ENCODE assay signal across 24 cellular contexts in the genomic region with DNA sequence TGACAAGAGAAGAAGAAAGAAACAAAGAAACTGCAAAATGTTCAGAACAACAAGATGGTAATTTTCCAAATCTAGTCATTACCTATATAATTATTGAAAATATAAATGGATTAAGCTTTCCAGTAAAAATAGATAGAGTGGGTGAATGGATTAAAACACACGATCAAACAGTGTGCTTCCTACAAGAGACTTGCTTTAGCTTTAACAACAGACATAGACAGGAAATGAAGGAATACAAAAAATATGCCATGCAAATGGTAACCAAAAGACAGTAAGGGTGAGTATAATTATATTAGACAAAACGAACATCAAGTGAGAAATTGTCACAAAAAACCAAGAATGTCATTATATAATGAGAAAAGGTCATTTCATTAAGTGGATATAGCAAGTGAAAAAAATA.
"Had no signal": no experiment of that assay in that cellular context is flagged by ENCODE, and none has a peak within 500 bp of the region (broad histone marks: within the 10 kb centered on the region; RNA-seq: fewer than 3 reads in every experiment).

No MANE protein-coding gene starts in this region.

- DNase-seq: stimulated activated CD4-positive, alpha-beta T cell treated with anti-CD3 and anti-CD28 coated beads, Interleukin-2, amount 100 ng/mL, for 48 hours; stimulated activated CD4-positive, alpha-beta T cell treated with anti-CD3 and anti-CD28 coated beads, Interleukin-4, amount 100 ng/mL, for 1 hour; stimulated activated CD4-positive, alpha-beta T cell treated with anti-CD3 and anti-CD28 coated beads, Interleukin-4, amount 100 ng/mL, for 24 hours; stimulated activated CD4-positive, alpha-beta T cell treated with anti-CD3 and anti-CD28 coated beads, Interleukin-4, amount 100 ng/mL, for 4 hours; stimulated activated CD8-positive, alpha-beta memory T cell treated with anti-CD3 and anti-CD28 coated beads, Interleukin-4, amount 100 ng/mL, for 48 hours; stimulated activated naive B cell treated with anti-CD40 and anti-IgM and Interleukin-4, amounts not matched to agents 10 μg/mL and 1 μg/mL and 100 μg/mL, for 72 hours; stimulated activated naive CD4-positive, alpha-beta T cell; stimulated activated naive CD4-positive, alpha-beta T cell treated with Interleukin-2 at 50 U/mL for 16 hours; stimulated activated naive CD8-positive, alpha-beta T cell treated with anti-CD3 and anti-CD28 coated beads, Interleukin-15, amount 100 ng/mL, for 72 hours; stimulated activated naive CD8-positive, alpha-beta T cell treated with anti-CD3 and anti-CD28 coated beads, Interleukin-15, Interleukin-2, amounts not matched to agents 100 U/mL and 50 U/mL, for 24 hours; stomach; substantia nigra; testis; thyroid gland; tibial artery; transverse colon; trophoblast cell; upper lobe of left lung; upper lobe of right lung; uterus had no signal

- H3K27ac ChIP-seq: stomach, suprapubic skin, testis, thoracic aorta, thyroid gland, tibial artery, tibial nerve, transverse colon, upper lobe of left lung, upper lobe of right lung, uterus, vagina had no signal

- H3K9me3 ChIP-seq: testis, thyroid gland, tibial nerve, upper lobe of left lung, upper lobe of right lung, vagina had no signal

- H3K27me3 ChIP-seq: stomach, suprapubic skin, testis, thyroid gland, tibial artery, tibial nerve, transverse colon, upper lobe of left lung, upper lobe of right lung, uterus, vagina had no signal

- H3K4me3 ChIP-seq: stomach, suprapubic skin, testis, thoracic aorta, thyroid gland, tibial artery, tibial nerve, transverse colon, upper lobe of left lung, upper lobe of right lung, uterus, vagina had no signal

- H3K36me3 ChIP-seq: stomach, suprapubic skin, thoracic aorta, thyroid gland, tibial artery, tibial nerve, transverse colon, upper lobe of left lung, upper lobe of right lung, uterus, vagina had no signal

- H3K4me1 ChIP-seq: stomach, suprapubic skin, testis, thyroid gland, tibial artery, tibial nerve, transverse colon, upper lobe of left lung, upper lobe of right lung, uterus, vagina had no signal
